ENCODE assay signal across 1 cellular context in the genomic region with DNA sequence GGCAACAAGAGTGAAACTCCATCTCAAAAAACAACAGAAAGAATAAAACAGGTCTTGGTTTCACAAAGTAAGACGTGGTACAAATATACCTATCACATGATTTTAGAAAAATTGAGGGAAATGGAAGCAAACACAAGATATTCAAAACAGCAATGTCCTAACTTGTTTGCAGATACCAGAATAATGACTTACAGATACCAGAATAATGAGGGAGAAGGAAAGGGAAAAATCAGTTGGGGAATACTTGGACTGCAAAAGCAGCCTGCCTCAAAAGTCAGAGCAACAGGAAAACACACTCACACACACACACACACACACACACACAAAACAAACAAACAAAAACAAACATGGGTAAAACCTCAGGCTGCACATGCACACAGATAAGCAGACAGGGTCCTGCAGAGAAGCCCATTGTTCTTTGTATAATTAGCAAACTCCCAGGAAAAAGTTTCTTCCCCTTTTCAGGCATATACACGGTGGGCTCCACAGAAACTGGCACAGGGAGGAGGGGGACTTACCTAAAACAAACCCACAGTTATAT.
TF ChIP-seq lines count a peak whose summit lies in the region.

No MANE protein-coding gene starts in this region.

TF ChIP-seq in HepG2, 621 proteins besides CTCF, POLR2A, EP300 and RAD21:
- no peak for TF ChIP-seq NFKBIZ (CRISPR knock-in tag; IDR thresholded peaks at IDR 0.05)
- no peak for TF ChIP-seq SOX13 (IDR thresholded peaks at IDR 0.05)
- TF ChIP-seq SOX13 (CRISPR knock-in tag; conservative IDR thresholded peaks at IDR 0.05 in 1 of 2, IDR thresholded peaks at IDR 0.05 in 1 of 2) = peak in 1 of 2 experiments; percentile 17; a peak in 1 of 4 replicates
